ENCODE assay signal across 1 cellular context in the genomic region with DNA sequence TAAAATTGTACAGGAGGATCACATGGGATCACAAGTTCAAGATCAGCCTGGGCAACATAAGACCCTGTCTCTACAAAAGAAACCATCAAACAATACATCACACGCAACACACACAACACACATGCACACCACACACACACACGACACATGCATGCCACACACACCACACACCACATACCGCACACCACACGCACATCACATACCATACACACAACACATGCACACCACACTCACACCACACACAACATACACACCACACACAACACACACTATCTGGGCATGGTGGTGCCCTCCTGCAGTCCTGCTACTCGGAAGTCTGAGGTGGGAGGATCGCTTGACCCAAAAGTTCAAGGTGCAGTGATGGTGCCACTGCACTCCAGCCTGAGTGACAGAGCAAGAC.
TF ChIP-seq lines count a peak whose summit lies in the region.

No MANE protein-coding gene starts in this region.

TF ChIP-seq in IMR-90, 13 proteins besides CTCF, POLR2A, EP300 and RAD21 (continued from another document):
- no peak for TF ChIP-seq MAZ (IDR thresholded peaks at IDR 0.05; ENCODE audit: borderline replicate concordance, low read depth, low read length)
- TF ChIP-seq RCOR1 (IDR thresholded peaks at IDR 0.05; ENCODE audit: insufficient replicate concordance, low read length) = no peak
